18 cellular contexts compared by ENCODE assay signal in genomic region chr3:151923901-151924300, GRCh38. TPM values are rescaled to one million over a fixed set of nuclear protein-coding genes. Genes with fewer than 3 reads are reported as not detected.
DNase-seq lines count a peak whose midpoint lies in the region; ATAC-seq, FAIRE-seq and TF ChIP-seq lines count a peak whose summit lies in the region.
"Had no signal": no experiment of that assay in that cellular context is flagged by ENCODE, and none has a peak within 500 bp of the region (broad histone marks: within the 10 kb centered on the region; RNA-seq: fewer than 3 reads in every experiment).

No MANE protein-coding gene starts in this region.

- TF ChIP-seq POLR2A in GM12878 (IDR thresholded peaks at IDR 0.05; ENCODE audit: low read depth, low read length) (no peak), heart left ventricle (IDR thresholded peaks at IDR 0.05) (no peak)

- RAD21 ChIA-PET in GM12878 (lab: Charles Lee; ENCODE audit: unreplicated experiment): no interaction called here

- no peaks in the 10 kb centered on the region for H3K79me2 ChIP-seq in ACC112 (ENCODE audit: control insufficient read depth, insufficient read depth, low read length, unreplicated experiment)
- H3K79me2 ChIP-seq in GM12878 (ENCODE audit: control insufficient read depth, insufficient read depth, low read length): no peaks in the 10 kb centered on the region

- BruUV-seq in GM12878 (replicated peaks; lab: Mats Ljungman, UMichigan): no TSS peak

- 5% methylated on average over 1 of the region's 1 CpG for WGBS in GM12878 (ENCODE audit: insufficient coverage, insufficient replicate concordance, low lambda C conversion rate, missing lambda C conversion rate)
- 6 to 32% (median 11%) methylated on average over 1 of the region's 1 CpG for WGBS in heart left ventricle, 4 donors

- intact Hi-C loops in GM12878 (cut with micrococcal nuclease; ENCODE audit: unreplicated experiment): no loop called here
- intact Hi-C loops in heart left ventricle (cut with DNase I): no loop called here

- H3K36me3 ChIP-seq in ACC112 (ENCODE audit: insufficient read depth, low read length) (no peaks in the 10 kb centered on the region), GM12878 (ENCODE audit: control insufficient read depth in 2 of 2, insufficient read depth in 2 of 2, low read length in 1 of 2) (no peaks in the 10 kb centered on the region), heart left ventricle (no peaks in the 10 kb centered on the region)

- no peak for TF ChIP-seq CTCF in GM12878 (IDR thresholded peaks at IDR 0.05 in 2 of 3, conservative IDR thresholded peaks at IDR 0.05 in 1 of 3; ENCODE audit: control insufficient read depth in 2 of 3, extremely low read depth in 1 of 3, insufficient read depth in 1 of 3, low read depth in 3 of 3, low read length in 3 of 3)
- TF ChIP-seq CTCF in fibroblast of villous mesenchyme (IDR thresholded peaks at IDR 0.05; ENCODE audit: insufficient read depth, low read depth, low read length): no peak
- no peak for TF ChIP-seq CTCF in heart left ventricle (IDR thresholded peaks at IDR 0.05)

- H4K20me1 ChIP-seq in GM12878 (ENCODE audit: control insufficient read depth, insufficient read depth): no peaks in the 10 kb centered on the region

- no peaks in the 10 kb centered on the region for H3K9me3 ChIP-seq in GM12878 (replicated peaks; ENCODE audit: control insufficient read depth, insufficient read depth, low read length)
- H3K9me3 ChIP-seq in heart left ventricle: no peaks in the 10 kb centered on the region

- SMC1A ChIA-PET in GM12878 (lab: Charles Lee; ENCODE audit: uncharacterized antibody, unreplicated experiment): no interaction called here

- H3K27ac ChIP-seq in ACC112 (ENCODE audit: low read depth, low read length): peak overlapping the region; percentile 81
- H3K27ac ChIP-seq in GM12878 (ENCODE audit: control insufficient read depth, insufficient read depth): no peak overlapping the region
- H3K27ac ChIP-seq in heart left ventricle: no peak overlapping the region

- H2AFZ ChIP-seq in ACC112 (ENCODE audit: low read length, unreplicated experiment): peak overlapping the region; percentile 35
- no peak overlapping the region for H2AFZ ChIP-seq in GM12878 (ENCODE audit: control insufficient read depth, low read depth, low read length)

- H3K4me3 ChIP-seq in ACC112 (ENCODE audit: low read depth, low read length) (0 out of 2 replicates have a peak overlapping the region, but pooled peaks have one; percentile 2), GM12878 (no peak overlapping the region), fibroblast of villous mesenchyme (ENCODE audit: low read depth, low read length) (no peak overlapping the region), heart left ventricle (no peak overlapping the region)
- H3K4me3 ChIP-seq: K562 had no signal

- CTCF ChIA-PET in GM12878 (lab: Yijun Ruan, JAX): interaction anchor here (1.3 kb wide), 1 partner anchor 87 kb away, joined by 3 read pairs; no protein-coding TSS in a partner anchor

- no peak for TF ChIP-seq EP300 in GM12878 (IDR thresholded peaks at IDR 0.05; ENCODE audit: borderline replicate concordance in 1 of 2, control insufficient read depth in 1 of 2, low read depth in 2 of 2, low read length in 2 of 2)

- no peak overlapping the region for H3K4me2 ChIP-seq in GM12878 (ENCODE audit: control insufficient read depth, insufficient read depth)

- FAIRE-seq in HTR-8/SVneo (lab: Jason Lieb, UNC): no peak
- FAIRE-seq in GM12878 (lab: Jason Lieb, UNC): peak; percentile 35
- FAIRE-seq: K562, urothelium cell line had no signal

- H3K27me3 ChIP-seq in ACC112 (ENCODE audit: insufficient read depth, low read length) (no peaks in the 10 kb centered on the region), GM12878 (replicated peaks in 1 of 2; ENCODE audit: control insufficient read depth in 2 of 2, insufficient read depth in 2 of 2, low read length in 1 of 2) (no peaks in the 10 kb centered on the region), heart left ventricle (no peaks in the 10 kb centered on the region)

- H3K4me1 ChIP-seq in ACC112 (ENCODE audit: control insufficient read depth, insufficient read depth, low read length, unreplicated experiment): peaks cover 43% of the 10 kb centered on the region
- no peaks in the 10 kb centered on the region for H3K4me1 ChIP-seq in GM12878 (ENCODE audit: control insufficient read depth, insufficient read depth, low read length)
- peaks cover 0 to 10% (median 0%) of the 10 kb centered on the region in 12 donors for H3K4me1 ChIP-seq in heart left ventricle

- in situ Hi-C loops in GM12878 (cut with MboI): no loop called here

- ATAC-seq in GM12878 (no peak), heart left ventricle (no peak)
- ATAC-seq: CD8-positive, alpha-beta T cell; K562; left colon had no signal

- DNase-seq in HTR-8/SVneo (ENCODE audit: insufficient read length, low spot score) (peak; percentile 12), GM12878 (ENCODE audit: low read depth, low spot score) (no peak), fibroblast of villous mesenchyme (ENCODE audit: low read depth) (peak; percentile 55), activated T-cell treated with anti-CD3 and anti-CD28 coated beads for 4 hours (no peak), heart left ventricle (no peak), amniotic stem cell (lab: John Stamatoyannopoulos, UW) (no peak), HK-2 (ENCODE audit: unreplicated experiment) (no peak)
- DNase-seq: activated CD4-positive, alpha-beta T cell treated with anti-CD3 and anti-CD28 coated beads, Interleukin-2, amount 10 ng/mL, durations not matched to agents 24 days and 14 days; activated naive CD4-positive, alpha-beta T cell treated with anti-CD3 and anti-CD28 coated beads for 36 hours; CD8-positive, alpha-beta T cell; DND-41; left colon; NCI-H1092 treated with DMSO at 0.1 percent for 48 hours; NCI-H748 treated with DMSO at 0.1 percent for 48 hours; SW 1271 had no signal

- H3K9ac ChIP-seq in GM12878 (ENCODE audit: control insufficient read depth, insufficient read depth, low read length): no peak overlapping the region

- no peak for TF ChIP-seq RAD21 in GM12878 (IDR thresholded peaks at IDR 0.05; ENCODE audit: insufficient read depth, low read depth, low read length)

- POLR2A ChIA-PET in GM12878 (lab: Charles Lee): no interaction called here

TF ChIP-seq in GM12878, 131 proteins besides CTCF, POLR2A, EP300 and RAD21:
- no peak for TF ChIP-seq LARP7 (IDR thresholded peaks at IDR 0.05)

RNA-seq across cellular contexts. Expression of gene SUCNR1, which starts 50.5 kb away (rescaled TPM):
- not detected in 2 replicates for total RNA-seq in GM12878 (2013; cell fraction: nucleolus; rRNA removed)
- total RNA-seq in GM12878 (2014; rRNA removed): 0.06 and 0.16 TPM in 2 replicates
- total RNA-seq in GM12878 (2014; rRNA removed; fragmentation: Illumina TruSeq; extraction: Trizol): 0.09 TPM in 2 replicates
- total RNA-seq in GM12878 (2021): 0.08 TPM in 1 of 2 replicates, not detected in the other
- polyA plus RNA-seq in GM12878 (2011; ENCODE audit: low read depth): not detected
- 0.07 and 0.11 TPM in 2 replicates for polyA plus RNA-seq in GM12878 (2011; rRNA removed)
- polyA plus RNA-seq in GM12878 (2011; cell fraction: cytosol; rRNA removed): 0.02 and 0.03 TPM in 2 replicates
- polyA plus RNA-seq in GM12878 (2011; cell fraction: nucleus; rRNA removed): 0.06 TPM in 1 of 2 replicates, not detected in the other
- polyA plus RNA-seq in GM12878 (2012): not detected in 2 replicates
- polyA plus RNA-seq in GM12878 (2014; fragmentation: Illumina TruSeq; extraction: Trizol): 0.05 and 0.12 TPM in 2 replicates
- polyA plus RNA-seq in GM12878 (2014; fragmentation: Nextera tagmentation; extraction: Ambion mirVana): under 1 TPM in 1 of 2 experiments, not detected in 1; 0.05 TPM
- polyA plus RNA-seq in GM12878 (2014; rRNA removed): 0.03 and 0.09 TPM in 2 replicates
- polyA plus RNA-seq in GM12878 (2016; fragmentation: Nextera tagmentation; extraction: Ambion mirVana): not detected
- not detected in 2 replicates for polyA minus RNA-seq in GM12878 (2011; rRNA and poly(A)+ RNA removed)
- not detected in 2 replicates for polyA minus RNA-seq in GM12878 (2011; cell fraction: cytosol; rRNA and poly(A)+ RNA removed)
- polyA minus RNA-seq in GM12878 (2011; cell fraction: nucleus; rRNA and poly(A)+ RNA removed): 0.12 TPM in 1 of 2 replicates, not detected in the other
- total RNA-seq in fibroblast of villous mesenchyme: 0.32 and 0.43 TPM in 2 replicates
- total RNA-seq in heart left ventricle: 1 to 10 TPM in 2 of 9 donors, under 1 TPM in 7; 0.07 to 7.2 (median 0.19) TPM
- under 1 TPM in 1 of 2 donors, not detected in 1; 0.15 TPM for polyA plus RNA-seq in heart left ventricle
- total RNA-seq: activated CD4-positive, alpha-beta T cell treated with anti-CD3 and anti-CD28 coated beads, Interleukin-2, amount 10 ng/mL, durations not matched to agents 24 days and 14 days; activated naive CD4-positive, alpha-beta T cell treated with anti-CD3 and anti-CD28 coated beads for 36 hours; CD8-positive, alpha-beta T cell had no signal

Comparison
In these comparisons a context has a peak if more than half of its experiments do, and no peak if none do; other contexts are left out.
1. DNase-seq: peak in HTR-8/SVneo (single experiment) and fibroblast of villous mesenchyme (single experiment); none in GM12878 (single experiment), activated T-cell treated with anti-CD3 and anti-CD28 coated beads for 4 hours (single experiment), heart left ventricle (0 of 5), amniotic stem cell (single experiment) and HK-2 (single experiment).